ENCODE assay signal across 8 cellular contexts in the genomic region with DNA sequence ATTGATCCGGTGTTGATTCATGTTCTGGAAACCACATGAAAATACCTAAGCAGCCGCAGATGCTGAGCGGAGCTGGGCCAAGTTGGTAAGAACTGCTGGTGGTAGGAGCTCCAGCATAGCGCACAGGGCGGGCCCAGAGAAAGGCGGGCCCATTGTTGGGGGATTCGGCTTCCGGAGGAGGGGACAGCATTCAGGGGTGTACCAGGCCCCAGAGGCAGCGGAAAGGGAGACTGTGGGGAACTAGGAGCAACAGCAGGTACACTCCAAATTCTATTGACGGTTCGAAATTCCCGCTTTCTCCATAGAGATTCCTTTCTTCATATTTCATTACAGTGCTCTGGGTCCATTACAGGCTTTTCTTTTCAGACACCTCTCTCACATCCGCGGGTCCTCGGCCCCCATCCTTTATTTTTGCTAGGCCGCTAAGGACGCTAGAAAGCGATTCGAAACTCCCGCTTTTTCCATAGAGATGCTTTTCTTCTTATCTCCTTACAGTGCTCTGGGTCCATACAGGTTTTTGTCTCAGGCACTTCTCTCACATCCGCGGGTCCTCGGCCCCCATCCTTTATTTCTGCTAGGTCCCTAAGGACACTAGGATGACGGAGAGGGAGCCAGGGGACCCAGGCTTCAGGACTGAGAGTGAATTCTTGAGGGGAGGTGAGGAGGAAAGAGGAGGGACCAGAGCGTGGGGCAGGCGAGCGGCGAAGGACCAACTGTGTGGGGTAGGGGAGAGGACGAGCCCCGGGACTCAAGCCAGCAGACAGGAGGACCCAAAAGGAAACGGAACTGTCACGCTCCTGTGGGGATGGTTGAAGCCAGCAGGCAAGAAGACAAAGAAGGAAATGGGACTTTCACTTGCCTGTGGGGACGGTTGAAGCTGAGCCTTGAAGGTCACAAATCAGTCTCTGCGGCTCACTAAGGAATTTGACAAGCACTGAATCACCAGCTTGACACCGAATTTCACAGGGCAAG. TPM values are rescaled to one million over a fixed set of nuclear protein-coding genes. Genes with fewer than 3 reads are reported as not detected.
DNase-seq lines count a peak whose midpoint lies in the region; ATAC-seq and TF ChIP-seq lines count a peak whose summit lies in the region.

A gene with protein sequence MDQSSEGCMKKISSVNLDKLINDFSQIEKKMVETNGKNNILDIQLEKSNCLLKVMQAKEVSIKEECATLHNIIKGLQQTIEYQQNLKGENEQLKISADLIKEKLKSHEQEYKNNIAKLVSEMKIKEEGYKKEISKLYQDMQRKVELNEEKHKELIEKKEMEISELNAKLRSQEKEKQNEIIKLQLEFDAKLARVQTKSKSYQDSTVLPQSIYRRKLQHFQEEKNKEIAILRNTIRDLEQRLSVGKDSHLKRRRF (plus strand): TSS at position 189 of the 972 bp plus-strand sequence. CDS start 2,304 bp downstream, outside the sequence.

- intact Hi-C loops in sciatic nerve (cut with DNase I): no loop called here

- H3K27me3 ChIP-seq in BJ (ENCODE audit: control insufficient read depth, insufficient read depth, low read length): no peaks in the 10 kb centered on the region

- H3K36me3 ChIP-seq in BJ (ENCODE audit: control insufficient read depth, insufficient read depth, low read length): no peaks in the 10 kb centered on the region

- CTCF ChIA-PET in BJ (lab: Yijun Ruan, JAX): interaction anchor here (0.7 to 1.2 kb wide), 2 partner anchors 10 to 15 kb away, joined by 3 read pairs; no protein-coding TSS in a partner anchor

- no peak for TF ChIP-seq CTCF in BJ (IDR thresholded peaks at IDR 0.05; ENCODE audit: insufficient read depth, low read depth, low read length)

- peak within 1 kb of the TSS; percentile 89 to 91 for H3K4me3 Mint-ChIP-seq in activated T-cell treated with anti-CD3 and anti-CD28 coated beads, Interleukin-2, amount 50 U/mL, for 72 hours

- no peak for DNase-seq in BJ (ENCODE audit: low read depth)
- DNase-seq in MV-4-11 (lab: John Stamatoyannopoulos, UW): peak; percentile 95
- DNase-seq in activated T-cell treated with anti-CD3 and anti-CD28 coated beads, Interleukin-2, amount 50 U/mL, for 72 hours: peak; percentile 65 to 70
- DNase-seq in globus pallidus (ENCODE audit: low spot score): peak; percentile 32
- DNase-seq in sciatic nerve (ENCODE audit: low spot score): no peak
- DNase-seq in SW480 (ENCODE audit: low spot score): no peak
- DNase-seq in cerebellum (ENCODE audit: low spot score): no peak

- H3K27me3 Mint-ChIP-seq in activated T-cell treated with anti-CD3 and anti-CD28 coated beads, Interleukin-2, amount 50 U/mL, for 72 hours (ENCODE audit: low read depth): peaks cover 6% of the 10 kb centered on the region

- H3K4me1 Mint-ChIP-seq in activated T-cell treated with anti-CD3 and anti-CD28 coated beads, Interleukin-2, amount 50 U/mL, for 72 hours (ENCODE audit: low read depth): peaks cover 10% of the 10 kb centered on the region

- H3K27ac Mint-ChIP-seq in activated T-cell treated with anti-CD3 and anti-CD28 coated beads, Interleukin-2, amount 50 U/mL, for 72 hours: peak within 1 kb of the TSS; percentile 39

- POLR2A ChIA-PET in BJ (lab: Charles Lee): no interaction called here

- no peaks in the 10 kb centered on the region for H3K9me3 Mint-ChIP-seq in activated T-cell treated with anti-CD3 and anti-CD28 coated beads, Interleukin-2, amount 50 U/mL, for 72 hours

- H3K36me3 Mint-ChIP-seq in activated T-cell treated with anti-CD3 and anti-CD28 coated beads, Interleukin-2, amount 50 U/mL, for 72 hours (ENCODE audit: insufficient read depth in 2 of 2): no peaks in the 10 kb centered on the region

- ATAC-seq in GM21526 (IDR thresholded peaks at IDR 0.05; ENCODE audit: low FRiP score, unreplicated experiment) (peak; percentile 77), sciatic nerve (peak; percentile 71)
- ATAC-seq in activated T-cell treated with anti-CD3 and anti-CD28 coated beads, Interleukin-2, amount 50 U/mL, for 72 hours (replicated peaks in 1 of 2): peak; percentile 99

- H3K4me3 ChIP-seq in BJ (ENCODE audit: low read depth, low read length): peak within 1 kb of the TSS; percentile 35

RNA-seq across cellular contexts. Expression of the gene that starts here (rescaled TPM):
- polyA plus RNA-seq in BJ (2011; rRNA removed): 0.91 and 1.6 TPM in 2 replicates
- polyA minus RNA-seq in BJ (2011; rRNA and poly(A)+ RNA removed): 0.51 and 0.66 TPM in 2 replicates
- total RNA-seq in activated T-cell treated with anti-CD3 and anti-CD28 coated beads, Interleukin-2, amount 50 U/mL, for 72 hours: 10 to 100 TPM; 10.5 to 13.5 TPM
- total RNA-seq in sciatic nerve (5.2 TPM), cerebellum (7.4 TPM)

Comparison
In these comparisons a context has a peak if more than half of its experiments do, and no peak if none do; other contexts are left out.
1. DNase-seq: peak in MV-4-11 (single experiment), activated T-cell treated with anti-CD3 and anti-CD28 coated beads, Interleukin-2, amount 50 U/mL, for 72 hours (2 of 2) and globus pallidus (single experiment); none in BJ (single experiment), sciatic nerve (single experiment), SW480 (single experiment) and cerebellum (single experiment).
2. Peak in every context shown above with its lines, with median percentiles within 50 percentile points of each other: ATAC-seq.